10 cellular contexts compared by ENCODE assay signal in the genomic region with DNA sequence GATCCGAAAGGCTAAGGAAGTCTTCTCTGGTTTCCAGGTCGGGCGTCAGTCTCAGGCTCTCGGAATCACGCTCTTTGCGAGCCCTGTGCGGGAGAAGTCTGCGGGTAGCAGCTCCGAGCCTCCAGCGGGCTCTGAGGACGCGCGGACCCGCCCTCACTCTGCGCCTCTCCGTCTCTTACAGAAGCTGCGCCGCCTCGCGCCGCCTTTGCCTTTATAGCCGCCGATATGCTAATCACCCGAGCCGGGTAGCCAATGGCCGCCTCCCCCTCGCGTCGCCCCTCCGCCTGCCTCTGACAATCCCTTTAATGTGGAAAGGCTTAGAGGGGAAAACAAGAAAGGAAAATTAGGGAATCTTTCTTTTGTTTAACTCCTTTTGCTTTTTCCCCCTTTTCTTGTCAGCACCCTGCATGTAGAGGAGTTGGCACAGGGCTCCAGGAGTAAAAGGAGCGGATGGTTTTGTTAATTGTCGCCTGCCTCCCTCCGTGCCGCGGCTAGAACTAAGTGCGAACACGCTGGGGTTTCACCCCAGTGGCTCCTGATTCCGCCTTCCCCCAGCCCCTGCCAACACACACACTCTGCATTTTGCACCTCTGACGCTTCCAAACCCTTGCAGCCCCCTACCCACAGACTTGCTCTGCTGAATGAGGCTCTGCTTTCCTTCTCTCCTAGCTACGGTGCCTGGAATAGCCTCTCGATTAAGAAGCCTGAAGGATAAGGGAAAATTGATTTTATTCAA. TPM values are rescaled to one million over a fixed set of nuclear protein-coding genes. Genes with fewer than 3 reads are reported as not detected.
DNase-seq lines count a peak whose midpoint lies in the region; ATAC-seq and TF ChIP-seq lines count a peak whose summit lies in the region.
"Had no signal": no experiment of that assay in that cellular context is flagged by ENCODE, and none has a peak within 500 bp of the region (broad histone marks: within the 10 kb centered on the region; RNA-seq: fewer than 3 reads in every experiment).

A gene with protein sequence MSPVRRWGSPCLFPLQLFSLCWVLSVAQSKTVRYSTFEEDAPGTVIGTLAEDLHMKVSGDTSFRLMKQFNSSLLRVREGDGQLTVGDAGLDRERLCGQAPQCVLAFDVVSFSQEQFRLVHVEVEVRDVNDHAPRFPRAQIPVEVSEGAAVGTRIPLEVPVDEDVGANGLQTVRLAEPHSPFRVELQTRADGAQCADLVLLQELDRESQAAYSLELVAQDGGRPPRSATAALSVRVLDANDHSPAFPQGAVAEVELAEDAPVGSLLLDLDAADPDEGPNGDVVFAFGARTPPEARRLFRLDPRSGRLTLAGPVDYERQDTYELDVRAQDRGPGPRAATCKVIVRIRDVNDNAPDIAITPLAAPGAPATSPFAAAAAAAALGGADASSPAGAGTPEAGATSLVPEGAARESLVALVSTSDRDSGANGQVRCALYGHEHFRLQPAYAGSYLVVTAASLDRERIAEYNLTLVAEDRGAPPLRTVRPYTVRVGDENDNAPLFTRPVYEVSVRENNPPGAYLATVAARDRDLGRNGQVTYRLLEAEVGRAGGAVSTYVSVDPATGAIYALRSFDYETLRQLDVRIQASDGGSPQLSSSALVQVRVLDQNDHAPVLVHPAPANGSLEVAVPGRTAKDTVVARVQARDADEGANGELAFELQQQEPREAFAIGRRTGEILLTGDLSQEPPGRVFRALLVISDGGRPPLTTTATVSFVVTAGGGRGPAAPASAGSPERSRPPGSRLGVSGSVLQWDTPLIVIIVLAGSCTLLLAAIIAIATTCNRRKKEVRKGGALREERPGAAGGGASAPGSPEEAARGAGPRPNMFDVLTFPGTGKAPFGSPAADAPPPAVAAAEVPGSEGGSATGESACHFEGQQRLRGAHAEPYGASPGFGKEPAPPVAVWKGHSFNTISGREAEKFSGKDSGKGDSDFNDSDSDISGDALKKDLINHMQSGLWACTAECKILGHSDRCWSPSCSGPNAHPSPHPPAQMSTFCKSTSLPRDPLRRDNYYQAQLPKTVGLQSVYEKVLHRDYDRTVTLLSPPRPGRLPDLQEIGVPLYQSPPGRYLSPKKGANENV (minus strand): TSS at position 186 of the 736 bp plus-strand sequence. CDS start 204 bp downstream, outside the sequence.

- in situ Hi-C loops in GM13977 (cut with MboI; ENCODE audit: low pct_unique_long_range_greater_than_20kb, low sequenced_read_pairs, unreplicated experiment), result no loop called here

- TF ChIP-seq CTCF in 22Rv1 (IDR thresholded peaks at IDR 0.05) (peak; percentile 27), GM13977 (IDR thresholded peaks at IDR 0.05; ENCODE audit: extremely low read depth, insufficient read depth, missing control alignments) (no peak)

- peak within 1 kb of the TSS; percentile 68 to 86 (median 75) for H3K4me3 Mint-ChIP-seq in IgD-negative memory B cell
- H3K4me3 Mint-ChIP-seq in T-helper 1 cell treated with Interleukin-12 subunit alpha and Interleukin-12 subunit beta and Interleukin-4 antibody, amounts not matched to agents 30 μg/mL and 1 μg/mL, for 36 hours, result peak within 1 kb of the TSS; percentile 7

- H3K36me3 Mint-ChIP-seq in IgD-negative memory B cell, result no peaks in the 10 kb centered on the region
- peaks cover 1% of the 10 kb centered on the region for H3K36me3 Mint-ChIP-seq in T-helper 1 cell treated with Interleukin-12 subunit alpha and Interleukin-12 subunit beta and Interleukin-4 antibody, amounts not matched to agents 30 μg/mL and 1 μg/mL, for 36 hours (ENCODE audit: low read depth)

- no peak for DNase-seq in 8988T
- no peak for DNase-seq in GM13977 (ENCODE audit: low spot score)
- DNase-seq: stimulated activated CD4-positive, alpha-beta T cell treated with anti-CD3 and anti-CD28 coated beads, Interleukin-4, amount 100 ng/mL, for 24 hours had no signal

- no peak within 1 kb of the TSS for H3K27ac ChIP-seq in 22Rv1

- peaks cover 5% of the 10 kb centered on the region for H3K9me3 ChIP-seq in iPS-18c (ENCODE audit: control insufficient read depth, insufficient read depth, low read length)

- peaks cover 56% of the 10 kb centered on the region for H3K27me3 Mint-ChIP-seq in IgD-negative memory B cell
- peaks cover 70% of the 10 kb centered on the region for H3K27me3 Mint-ChIP-seq in T-helper 1 cell treated with Interleukin-12 subunit alpha and Interleukin-12 subunit beta and Interleukin-4 antibody, amounts not matched to agents 30 μg/mL and 1 μg/mL, for 36 hours (ENCODE audit: low read depth)

- peak within 1 kb of the TSS; percentile 77 for H3K4me3 ChIP-seq in iPS-18c (ENCODE audit: insufficient read depth, low read depth, low read length)

- peak within 1 kb of the TSS; percentile 14 to 83 (median 42) for H3K27ac Mint-ChIP-seq in IgD-negative memory B cell
- H3K27ac Mint-ChIP-seq in T-helper 1 cell treated with Interleukin-12 subunit alpha and Interleukin-12 subunit beta and Interleukin-4 antibody, amounts not matched to agents 30 μg/mL and 1 μg/mL, for 36 hours, result peak within 1 kb of the TSS; percentile 66

- ATAC-seq in HG03196 (IDR thresholded peaks at IDR 0.05; ENCODE audit: unreplicated experiment) (no peak), GM19455 (IDR thresholded peaks at IDR 0.05; ENCODE audit: unreplicated experiment) (no peak)

- H3K9me3 Mint-ChIP-seq in IgD-negative memory B cell, result peaks cover 0 to 7% (median 0%) of the 10 kb centered on the region in 3 donors
- H3K9me3 Mint-ChIP-seq in T-helper 1 cell treated with Interleukin-12 subunit alpha and Interleukin-12 subunit beta and Interleukin-4 antibody, amounts not matched to agents 30 μg/mL and 1 μg/mL, for 36 hours, result peaks cover 15% of the 10 kb centered on the region

- H3K4me1 Mint-ChIP-seq in IgD-negative memory B cell, result peaks cover 9 to 24% (median 17%) of the 10 kb centered on the region in 3 donors
- peaks cover 11% of the 10 kb centered on the region for H3K4me1 Mint-ChIP-seq in T-helper 1 cell treated with Interleukin-12 subunit alpha and Interleukin-12 subunit beta and Interleukin-4 antibody, amounts not matched to agents 30 μg/mL and 1 μg/mL, for 36 hours (ENCODE audit: low read depth)

RNA-seq across cellular contexts. Expression of the gene that starts here (rescaled TPM):
- polyA plus RNA-seq in IgD-negative memory B cell, result not detected
- polyA plus RNA-seq: fibroblast of lung had no signal
